In the genomic region with DNA sequence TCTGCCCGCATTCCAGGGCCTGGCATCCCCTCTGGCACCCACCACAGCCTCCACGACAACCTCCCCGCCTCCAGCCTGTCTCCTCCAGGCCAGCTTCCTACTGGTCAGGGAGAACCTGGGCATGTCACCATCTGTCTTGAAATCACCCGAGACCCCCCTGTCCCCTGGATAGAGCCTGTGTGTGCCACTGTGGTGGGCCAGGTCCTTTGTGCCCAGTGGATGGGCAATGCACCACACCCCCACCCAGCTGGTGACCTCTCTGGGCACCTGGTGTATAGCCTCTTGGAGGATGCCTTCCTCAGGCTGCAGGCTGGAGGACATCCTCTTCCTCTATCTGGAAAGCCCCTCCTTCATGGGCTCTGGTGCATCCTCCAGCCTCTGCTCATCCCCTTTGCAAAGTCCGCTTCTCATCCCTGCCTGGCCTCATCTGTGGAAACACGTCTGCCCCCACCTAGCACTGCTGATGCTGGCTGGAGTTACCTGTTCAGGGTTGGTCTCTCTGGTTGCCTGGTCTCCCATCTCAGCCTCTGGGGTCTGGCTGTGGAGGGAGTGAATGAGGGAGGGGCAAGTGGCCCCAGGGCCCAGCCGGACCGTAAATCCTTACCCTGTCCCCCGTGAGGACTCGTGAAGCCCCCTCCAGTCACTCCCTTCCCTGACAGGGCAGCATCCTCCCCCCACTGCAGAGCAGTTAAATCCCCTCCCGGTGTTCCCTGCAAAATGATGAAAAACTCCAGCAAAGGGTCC, we compare ENCODE assay signal across 19 cellular contexts.
DNase-seq lines count a peak whose midpoint lies in the region; ATAC-seq and TF ChIP-seq lines count a peak whose summit lies in the region.
"Had no signal": no experiment of that assay in that cellular context is flagged by ENCODE, and none has a peak within 500 bp of the region (broad histone marks: within the 10 kb centered on the region; RNA-seq: fewer than 3 reads in every experiment).

No MANE protein-coding gene starts in this region.

- no peaks in the 10 kb centered on the region for H3K36me3 Mint-ChIP-seq in osteocyte (ENCODE audit: unreplicated experiment)
- H3K36me3 Mint-ChIP-seq in activated CD8-positive, alpha-beta T cell treated with anti-CD3 and anti-CD28 coated beads for 36 hours (ENCODE audit: low read depth) = no peaks in the 10 kb centered on the region
- H3K36me3 Mint-ChIP-seq: CD14-positive monocyte had no signal

- no peak for TF ChIP-seq POLR2A in testis (IDR thresholded peaks at IDR 0.05)

- no peaks in the 10 kb centered on the region for H3K4me1 ChIP-seq in right cardiac atrium (ENCODE audit: control insufficient read depth, insufficient read depth, low read length)
- H3K4me1 ChIP-seq in testis = no peaks in the 10 kb centered on the region

- POLR2A ChIA-PET in activated CD8-positive, alpha-beta T cell treated with anti-CD3 and anti-CD28 coated beads for 36 hours (lab: Charles Lee) = no interaction called here

- ATAC-seq in right cardiac atrium = no peak
- no peak for ATAC-seq in HG03354 (IDR thresholded peaks at IDR 0.05; ENCODE audit: poor library complexity, severe bottlenecking, unreplicated experiment)
- no peak for ATAC-seq in activated CD8-positive, alpha-beta T cell treated with anti-CD3 and anti-CD28 coated beads for 36 hours

- no peak overlapping the region for H3K27ac ChIP-seq in right cardiac atrium (ENCODE audit: low read length)
- no peak overlapping the region for H3K27ac ChIP-seq in testis

- intact Hi-C loops in cardiac septum (cut with DNase I) = no loop called here
- intact Hi-C loops in right cardiac atrium (cut with DNase I) = no loop called here
- intact Hi-C loops in testis (cut with DNase I; ENCODE audit: low total_unique reads) = no loop called here
- intact Hi-C loops in activated CD8-positive, alpha-beta T cell treated with anti-CD3 and anti-CD28 coated beads for 36 hours (cut with micrococcal nuclease) = no loop called here

- CTCF ChIA-PET in activated CD8-positive, alpha-beta T cell treated with anti-CD3 and anti-CD28 coated beads for 36 hours (lab: Charles Lee) = no interaction called here

- H3K27ac Mint-ChIP-seq in osteocyte (ENCODE audit: unreplicated experiment) = no peak overlapping the region
- no peak overlapping the region for H3K27ac Mint-ChIP-seq in activated CD8-positive, alpha-beta T cell treated with anti-CD3 and anti-CD28 coated beads for 36 hours
- H3K27ac Mint-ChIP-seq: CD14-positive monocyte had no signal

- TF ChIP-seq CTCF in osteocyte (IDR thresholded peaks at IDR 0.05) = no peak
- no peak for TF ChIP-seq CTCF in testis (IDR thresholded peaks at IDR 0.05)
- no peak for TF ChIP-seq CTCF in activated CD8-positive, alpha-beta T cell treated with anti-CD3 and anti-CD28 coated beads for 36 hours (IDR thresholded peaks at IDR 0.05)

- H3K4me3 Mint-ChIP-seq in osteocyte (ENCODE audit: unreplicated experiment) = no peak overlapping the region
- H3K4me3 Mint-ChIP-seq in activated CD8-positive, alpha-beta T cell treated with anti-CD3 and anti-CD28 coated beads for 36 hours = no peak overlapping the region
- H3K4me3 Mint-ChIP-seq: CD14-positive monocyte had no signal

- no peaks in the 10 kb centered on the region for H3K27me3 ChIP-seq in right cardiac atrium (ENCODE audit: control insufficient read depth, insufficient read depth)
- H3K27me3 ChIP-seq in testis = no peaks in the 10 kb centered on the region

- 83% methylated on average over 11 of the region's 11 CpGs for WGBS in right cardiac atrium
- 78 to 89% methylated on average over 10 to 11 of the region's 11 CpGs for WGBS in testis, 2 donors

- H3K9me3 ChIP-seq in right cardiac atrium (ENCODE audit: control insufficient read depth, low read length) = no peaks in the 10 kb centered on the region
- no peaks in the 10 kb centered on the region for H3K9me3 ChIP-seq in testis

- H3K27me3 Mint-ChIP-seq in osteocyte (ENCODE audit: unreplicated experiment) = no peaks in the 10 kb centered on the region
- H3K27me3 Mint-ChIP-seq in activated CD8-positive, alpha-beta T cell treated with anti-CD3 and anti-CD28 coated beads for 36 hours = peaks cover 3% of the 10 kb centered on the region

- peaks cover 22% of the 10 kb centered on the region for H3K9me3 Mint-ChIP-seq in osteocyte (ENCODE audit: unreplicated experiment)
- no peaks in the 10 kb centered on the region for H3K9me3 Mint-ChIP-seq in activated CD8-positive, alpha-beta T cell treated with anti-CD3 and anti-CD28 coated beads for 36 hours

- DNase-seq in cardiac septum (ENCODE audit: low spot score) (peak; percentile 60), right cardiac atrium (no peak), ecto neural progenitor cell (ENCODE audit: low spot score) (peak; percentile 14), osteocyte (ENCODE audit: extremely low spot score, unreplicated experiment) (peak; percentile 68), testis (peak; percentile 6), kidney glomerular epithelial cell (lab: John Stamatoyannopoulos, UW) (no peak)
- no peak for DNase-seq in activated CD8-positive, alpha-beta T cell treated with anti-CD3 and anti-CD28 coated beads for 36 hours
- DNase-seq: DMS53, GDM1, KBM-7, MM.1S, NCI-H1048, NCI-H1417 treated with DMSO at 0.1 percent for 48 hours, NCI-H187, NCI-H446, NCI-H526, Right ventricle myocardium superior had no signal

- no peaks in the 10 kb centered on the region for H3K4me1 Mint-ChIP-seq in osteocyte (ENCODE audit: unreplicated experiment)
- H3K4me1 Mint-ChIP-seq in activated CD8-positive, alpha-beta T cell treated with anti-CD3 and anti-CD28 coated beads for 36 hours (ENCODE audit: low read depth) = no peaks in the 10 kb centered on the region
- H3K4me1 Mint-ChIP-seq: CD14-positive monocyte had no signal

- H3K4me3 ChIP-seq in right cardiac atrium (ENCODE audit: low read length) (no peak overlapping the region), testis (no peak overlapping the region)

- H3K36me3 ChIP-seq in testis (ENCODE audit: low read depth, missing control alignments) = no peaks in the 10 kb centered on the region

Comparison
In these comparisons a context has a peak if more than half of its experiments do, and no peak if none do; other contexts are left out.
1. DNase-seq: peak in cardiac septum (single experiment), ecto neural progenitor cell (single experiment), osteocyte (single experiment) and testis (single experiment); none in right cardiac atrium (0 of 3), kidney glomerular epithelial cell (single experiment) and activated CD8-positive, alpha-beta T cell treated with anti-CD3 and anti-CD28 coated beads for 36 hours (single experiment).